Comparison of ENCODE assay signal across 12 cellular contexts in genomic region chr18:14503691-14504090, GRCh38. TPM values are rescaled to one million over a fixed set of nuclear protein-coding genes. Genes with fewer than 3 reads are reported as not detected.
"Had no signal": no experiment of that assay in that cellular context is flagged by ENCODE, and none has a peak within 500 bp of the region (broad histone marks: within the 10 kb centered on the region; RNA-seq: fewer than 3 reads in every experiment).

No MANE protein-coding gene starts in this region.

RNA-seq across cellular contexts. Expression of gene POTEC, which starts 39.7 kb away (rescaled TPM):
- total RNA-seq: stomach, subcutaneous adipose tissue, suprapubic skin, temporal lobe, thoracic aorta, tibial nerve, upper lobe of left lung, upper lobe of right lung, ureter, urinary bladder, uterus, vagina had no signal
